Comparison of ENCODE assay signal across 1 cellular context in the genomic region with DNA sequence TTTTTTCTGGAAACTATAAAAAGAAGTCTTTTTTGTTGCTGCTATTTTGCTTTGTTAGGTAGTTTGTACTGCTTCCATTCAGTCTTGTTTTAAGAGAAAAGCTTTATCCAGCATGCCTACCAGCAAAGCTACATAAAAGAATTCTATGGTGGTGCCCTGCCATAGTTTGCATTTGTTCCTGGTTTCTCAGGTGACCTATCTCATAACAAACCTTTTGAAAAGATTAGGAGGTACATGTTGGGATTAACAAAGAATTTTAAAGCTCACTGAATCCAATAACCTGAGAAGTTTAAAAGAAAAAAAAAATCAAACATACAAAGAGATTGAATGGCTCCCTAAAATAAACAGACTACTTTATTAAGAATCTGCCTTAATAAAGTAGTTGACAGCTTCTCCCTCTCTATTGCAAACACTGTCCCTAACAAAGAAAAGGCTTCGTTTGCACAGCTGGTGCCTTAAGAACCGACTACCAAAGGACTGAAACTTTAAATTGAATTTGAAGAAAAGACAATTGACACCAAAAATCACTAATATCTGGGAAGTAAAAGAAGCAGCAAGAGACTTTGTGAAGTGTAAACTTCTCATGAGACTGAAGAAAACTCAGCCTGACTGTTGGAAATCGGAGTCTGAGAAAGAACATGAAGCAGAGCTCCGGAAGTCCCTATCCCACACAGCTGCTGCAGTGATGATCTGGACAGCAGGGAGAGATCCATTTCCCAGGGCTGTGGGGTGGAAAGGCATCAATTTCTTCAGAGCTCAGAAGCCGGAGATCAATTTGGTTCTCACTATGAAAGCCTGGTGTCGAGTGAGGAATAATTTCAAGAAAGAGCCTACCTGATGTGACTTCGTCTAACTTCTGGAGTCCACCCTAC.
TF ChIP-seq lines count a peak whose summit lies in the region.

No MANE protein-coding gene starts in this region.

TF ChIP-seq in GM23338, 12 proteins besides CTCF, POLR2A, EP300 and RAD21 (continued from another document):
- TF ChIP-seq, protein P1, sequence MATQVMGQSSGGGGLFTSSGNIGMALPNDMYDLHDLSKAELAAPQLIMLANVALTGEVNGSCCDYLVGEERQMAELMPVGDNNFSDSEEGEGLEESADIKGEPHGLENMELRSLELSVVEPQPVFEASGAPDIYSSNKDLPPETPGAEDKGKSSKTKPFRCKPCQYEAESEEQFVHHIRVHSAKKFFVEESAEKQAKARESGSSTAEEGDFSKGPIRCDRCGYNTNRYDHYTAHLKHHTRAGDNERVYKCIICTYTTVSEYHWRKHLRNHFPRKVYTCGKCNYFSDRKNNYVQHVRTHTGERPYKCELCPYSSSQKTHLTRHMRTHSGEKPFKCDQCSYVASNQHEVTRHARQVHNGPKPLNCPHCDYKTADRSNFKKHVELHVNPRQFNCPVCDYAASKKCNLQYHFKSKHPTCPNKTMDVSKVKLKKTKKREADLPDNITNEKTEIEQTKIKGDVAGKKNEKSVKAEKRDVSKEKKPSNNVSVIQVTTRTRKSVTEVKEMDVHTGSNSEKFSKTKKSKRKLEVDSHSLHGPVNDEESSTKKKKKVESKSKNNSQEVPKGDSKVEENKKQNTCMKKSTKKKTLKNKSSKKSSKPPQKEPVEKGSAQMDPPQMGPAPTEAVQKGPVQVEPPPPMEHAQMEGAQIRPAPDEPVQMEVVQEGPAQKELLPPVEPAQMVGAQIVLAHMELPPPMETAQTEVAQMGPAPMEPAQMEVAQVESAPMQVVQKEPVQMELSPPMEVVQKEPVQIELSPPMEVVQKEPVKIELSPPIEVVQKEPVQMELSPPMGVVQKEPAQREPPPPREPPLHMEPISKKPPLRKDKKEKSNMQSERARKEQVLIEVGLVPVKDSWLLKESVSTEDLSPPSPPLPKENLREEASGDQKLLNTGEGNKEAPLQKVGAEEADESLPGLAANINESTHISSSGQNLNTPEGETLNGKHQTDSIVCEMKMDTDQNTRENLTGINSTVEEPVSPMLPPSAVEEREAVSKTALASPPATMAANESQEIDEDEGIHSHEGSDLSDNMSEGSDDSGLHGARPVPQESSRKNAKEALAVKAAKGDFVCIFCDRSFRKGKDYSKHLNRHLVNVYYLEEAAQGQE (IDR thresholded peaks at IDR 0.05; ENCODE audit: unreplicated experiment), result no peak
- no peak for TF ChIP-seq CREB1 (CRISPR knock-in tag; IDR thresholded peaks at IDR 0.05; ENCODE audit: low read depth)
- TF ChIP-seq STAT1 (IDR thresholded peaks at IDR 0.05; ENCODE audit: unreplicated experiment), result no peak
- no peak for TF ChIP-seq NANOG (IDR thresholded peaks at IDR 0.05; ENCODE audit: borderline replicate concordance)
